In the genomic region with DNA sequence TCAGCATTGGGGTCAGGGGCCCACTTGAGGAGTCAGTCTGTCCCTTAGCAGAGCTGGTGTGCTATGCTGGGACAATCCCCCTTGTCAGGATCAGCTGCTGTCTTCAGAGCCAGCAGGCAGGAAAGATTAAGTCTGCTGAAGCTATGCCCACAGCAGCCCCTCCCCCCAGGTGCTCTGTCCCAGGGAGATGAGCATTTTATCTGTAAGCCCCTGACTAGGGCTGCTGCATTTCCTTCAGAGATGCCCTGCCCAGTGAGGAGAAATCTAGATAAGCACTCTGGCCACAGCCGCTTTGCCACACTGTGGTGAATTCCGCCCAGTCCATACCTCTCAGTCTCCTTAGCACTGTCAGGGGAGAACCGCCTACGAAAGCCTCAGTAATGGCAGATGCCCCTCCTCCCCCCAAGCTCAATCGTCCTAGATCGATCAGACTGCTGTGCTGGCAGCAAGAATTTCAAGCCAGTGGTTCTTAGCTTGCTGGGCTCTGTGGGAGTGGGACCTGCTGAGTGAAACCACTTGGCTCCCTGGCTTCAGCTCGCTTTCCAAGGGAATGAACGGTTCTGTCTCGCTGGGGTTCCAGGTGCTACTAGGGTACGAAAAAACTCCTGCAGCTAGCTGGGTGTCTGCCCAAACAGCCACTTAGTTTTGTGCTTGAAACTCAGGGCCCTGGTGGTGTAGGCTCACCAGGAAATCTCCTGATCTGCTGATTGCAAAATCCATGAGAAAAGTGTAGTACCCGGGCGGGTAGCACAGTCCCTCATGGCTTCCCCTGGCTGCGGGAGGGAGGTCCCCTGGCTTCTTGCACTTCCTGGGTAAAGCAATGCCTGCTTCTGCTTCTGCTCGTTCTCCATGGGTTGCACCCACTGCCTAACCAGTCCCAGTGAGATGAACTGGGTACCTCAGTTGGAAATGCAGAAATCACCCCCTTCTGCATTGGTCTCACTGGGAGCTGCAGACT, we compare ENCODE assay signal across 1 cellular context.
TF ChIP-seq lines count a peak whose summit lies in the region.

No MANE protein-coding gene starts in this region.

TF ChIP-seq in K562, 482 proteins besides CTCF, POLR2A, EP300 and RAD21 (continued from another document):
- TF ChIP-seq, protein P1, sequence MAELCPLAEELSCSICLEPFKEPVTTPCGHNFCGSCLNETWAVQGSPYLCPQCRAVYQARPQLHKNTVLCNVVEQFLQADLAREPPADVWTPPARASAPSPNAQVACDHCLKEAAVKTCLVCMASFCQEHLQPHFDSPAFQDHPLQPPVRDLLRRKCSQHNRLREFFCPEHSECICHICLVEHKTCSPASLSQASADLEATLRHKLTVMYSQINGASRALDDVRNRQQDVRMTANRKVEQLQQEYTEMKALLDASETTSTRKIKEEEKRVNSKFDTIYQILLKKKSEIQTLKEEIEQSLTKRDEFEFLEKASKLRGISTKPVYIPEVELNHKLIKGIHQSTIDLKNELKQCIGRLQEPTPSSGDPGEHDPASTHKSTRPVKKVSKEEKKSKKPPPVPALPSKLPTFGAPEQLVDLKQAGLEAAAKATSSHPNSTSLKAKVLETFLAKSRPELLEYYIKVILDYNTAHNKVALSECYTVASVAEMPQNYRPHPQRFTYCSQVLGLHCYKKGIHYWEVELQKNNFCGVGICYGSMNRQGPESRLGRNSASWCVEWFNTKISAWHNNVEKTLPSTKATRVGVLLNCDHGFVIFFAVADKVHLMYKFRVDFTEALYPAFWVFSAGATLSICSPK (IDR thresholded peaks at IDR 0.05; ENCODE audit: borderline replicate concordance) = no peak
- TF ChIP-seq RBM15 (IDR thresholded peaks at IDR 0.05; ENCODE audit: insufficient read depth, low read length) (no peak), KDM1A (IDR thresholded peaks at IDR 0.05) (peak; percentile 41 to 44; a peak in 2 of 4 replicates), ZNF583 (CRISPR knock-in tag; IDR thresholded peaks at IDR 0.05) (peak; percentile 75; the same call in 1 of the 2 replicates), MAZ (CRISPR knock-in tag; conservative IDR thresholded peaks at IDR 0.05 in 1 of 2, IDR thresholded peaks at IDR 0.05 in 1 of 2) (peak in 1 of 2 experiments; percentile 68; a peak in 2 of 4 replicates), TAL1 (IDR thresholded peaks at IDR 0.05) (peak; percentile 89), ZC3H4 (CRISPR knock-in tag; IDR thresholded peaks at IDR 0.05; ENCODE audit: borderline replicate concordance) (no peak), ARID1B (IDR thresholded peaks at IDR 0.05) (peak; percentile 91), DMBX1 (CRISPR knock-in tag; IDR thresholded peaks at IDR 0.05; ENCODE audit: borderline replicate concordance) (peak; percentile 90), SMARCE1 (IDR thresholded peaks at IDR 0.05) (peak; percentile 62; the same call in 1 of the 2 replicates), FOXM1 (IDR thresholded peaks at IDR 0.05; ENCODE audit: low read depth) (peak; percentile 59; the same call in 1 of the 2 replicates), FOXM1 (CRISPR knock-in tag; IDR thresholded peaks at IDR 0.05; ENCODE audit: low read depth) (no peak), MTA2 (IDR thresholded peaks at IDR 0.05; ENCODE audit: low read depth) (peak; percentile 79), TRIM24 (IDR thresholded peaks at IDR 0.05) (peak; percentile 94 to 95), CBFA2T3 (IDR thresholded peaks at IDR 0.05) (peak; percentile 97), VEZF1 (CRISPR knock-in tag; IDR thresholded peaks at IDR 0.05) (peak; percentile 78), TFAP4 (CRISPR knock-in tag; IDR thresholded peaks at IDR 0.05; ENCODE audit: borderline replicate concordance) (peak; percentile 87; the same call in 1 of the 2 replicates), CLOCK (CRISPR knock-in tag; IDR thresholded peaks at IDR 0.05; ENCODE audit: borderline replicate concordance) (no peak), DACH1 (IDR thresholded peaks at IDR 0.05; ENCODE audit: partially characterized antibody) (peak; percentile 68), MYBL2 (IDR thresholded peaks at IDR 0.05; ENCODE audit: low read depth) (no peak), MYBL2 (CRISPR knock-in tag; IDR thresholded peaks at IDR 0.05; ENCODE audit: borderline replicate concordance) (no peak), MAFK (IDR thresholded peaks at IDR 0.05; ENCODE audit: low read length) (no peak), CXXC5 (CRISPR knock-in tag; IDR thresholded peaks at IDR 0.05) (peak; percentile 35; the same call in 1 of the 2 replicates), NRF1 (conservative IDR thresholded peaks at IDR 0.05 in 1 of 2, IDR thresholded peaks at IDR 0.05 in 1 of 2) (no peak), ATF4 (CRISPR knock-in tag; IDR thresholded peaks at IDR 0.05) (0 out of 2 replicates have a peak, but pooled peaks have one; percentile 28)
- TF ChIP-seq, protein P2, sequence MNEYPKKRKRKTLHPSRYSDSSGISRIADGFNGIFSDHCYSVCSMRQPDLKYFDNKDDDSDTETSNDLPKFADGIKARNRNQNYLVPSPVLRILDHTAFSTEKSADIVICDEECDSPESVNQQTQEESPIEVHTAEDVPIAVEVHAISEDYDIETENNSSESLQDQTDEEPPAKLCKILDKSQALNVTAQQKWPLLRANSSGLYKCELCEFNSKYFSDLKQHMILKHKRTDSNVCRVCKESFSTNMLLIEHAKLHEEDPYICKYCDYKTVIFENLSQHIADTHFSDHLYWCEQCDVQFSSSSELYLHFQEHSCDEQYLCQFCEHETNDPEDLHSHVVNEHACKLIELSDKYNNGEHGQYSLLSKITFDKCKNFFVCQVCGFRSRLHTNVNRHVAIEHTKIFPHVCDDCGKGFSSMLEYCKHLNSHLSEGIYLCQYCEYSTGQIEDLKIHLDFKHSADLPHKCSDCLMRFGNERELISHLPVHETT (CRISPR knock-in tag; conservative IDR thresholded peaks at IDR 0.05 in 1 of 2, IDR thresholded peaks at IDR 0.05 in 1 of 2) = peak in 1 of 2 experiments; percentile 73; a peak in 1 of 4 replicates
- TF ChIP-seq, protein P3, sequence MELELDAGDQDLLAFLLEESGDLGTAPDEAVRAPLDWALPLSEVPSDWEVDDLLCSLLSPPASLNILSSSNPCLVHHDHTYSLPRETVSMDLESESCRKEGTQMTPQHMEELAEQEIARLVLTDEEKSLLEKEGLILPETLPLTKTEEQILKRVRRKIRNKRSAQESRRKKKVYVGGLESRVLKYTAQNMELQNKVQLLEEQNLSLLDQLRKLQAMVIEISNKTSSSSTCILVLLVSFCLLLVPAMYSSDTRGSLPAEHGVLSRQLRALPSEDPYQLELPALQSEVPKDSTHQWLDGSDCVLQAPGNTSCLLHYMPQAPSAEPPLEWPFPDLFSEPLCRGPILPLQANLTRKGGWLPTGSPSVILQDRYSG (tag; conservative IDR thresholded peaks at IDR 0.05; ENCODE audit: low read depth) = peak; percentile 56; the same call in 1 of the 2 replicates
- TF ChIP-seq, protein P4, sequence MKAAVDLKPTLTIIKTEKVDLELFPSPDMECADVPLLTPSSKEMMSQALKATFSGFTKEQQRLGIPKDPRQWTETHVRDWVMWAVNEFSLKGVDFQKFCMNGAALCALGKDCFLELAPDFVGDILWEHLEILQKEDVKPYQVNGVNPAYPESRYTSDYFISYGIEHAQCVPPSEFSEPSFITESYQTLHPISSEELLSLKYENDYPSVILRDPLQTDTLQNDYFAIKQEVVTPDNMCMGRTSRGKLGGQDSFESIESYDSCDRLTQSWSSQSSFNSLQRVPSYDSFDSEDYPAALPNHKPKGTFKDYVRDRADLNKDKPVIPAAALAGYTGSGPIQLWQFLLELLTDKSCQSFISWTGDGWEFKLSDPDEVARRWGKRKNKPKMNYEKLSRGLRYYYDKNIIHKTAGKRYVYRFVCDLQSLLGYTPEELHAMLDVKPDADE (conservative IDR thresholded peaks at IDR 0.05; ENCODE audit: control insufficient read depth, low read depth, low read length) = 0 out of 2 replicates have a peak, but pooled peaks have one; percentile 49
- TF ChIP-seq, protein P5, sequence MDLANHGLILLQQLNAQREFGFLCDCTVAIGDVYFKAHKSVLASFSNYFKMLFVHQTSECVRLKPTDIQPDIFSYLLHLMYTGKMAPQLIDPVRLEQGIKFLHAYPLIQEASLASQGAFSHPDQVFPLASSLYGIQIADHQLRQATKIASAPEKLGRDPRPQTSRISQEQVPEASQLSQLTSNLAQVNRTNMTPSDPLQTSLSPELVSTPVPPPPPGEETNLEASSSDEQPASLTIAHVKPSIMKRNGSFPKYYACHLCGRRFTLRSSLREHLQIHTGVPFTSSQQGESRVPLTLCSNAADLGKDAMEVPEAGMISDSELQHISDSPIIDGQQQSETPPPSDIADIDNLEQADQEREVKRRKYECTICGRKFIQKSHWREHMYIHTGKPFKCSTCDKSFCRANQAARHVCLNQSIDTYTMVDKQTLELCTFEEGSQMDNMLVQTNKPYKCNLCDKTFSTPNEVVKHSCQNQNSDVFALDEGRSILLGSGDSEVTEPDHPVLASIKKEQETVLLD (IDR thresholded peaks at IDR 0.05) = peak; percentile 10; the same call in 1 of the 2 replicates
